ENCODE assay signal across 12 cellular contexts in genomic region chr2:130972410-130972809, GRCh38.
DNase-seq lines count a peak whose midpoint lies in the region; ATAC-seq and FAIRE-seq lines count a peak whose summit lies in the region.
"Had no signal": no experiment of that assay in that cellular context is flagged by ENCODE, and none has a peak within 500 bp of the region (broad histone marks: within the 10 kb centered on the region; RNA-seq: fewer than 3 reads in every experiment).

No MANE protein-coding gene starts in this region.

- DNase-seq in GM19239 (ENCODE audit: insufficient read length, low spot score) (no peak), SK-MEL-5 (ENCODE audit: low read depth, low spot score) (peak; percentile 90), renal cortical epithelial cell (ENCODE audit: low read depth) (peak; percentile 74), NCI-H2107 (lab: John Stamatoyannopoulos, UW) (no peak), NCI-H524 treated with DMSO at 0.1 percent for 48 hours (lab: John Stamatoyannopoulos, UW) (no peak)
- no peak for DNase-seq in stimulated activated CD4-positive, alpha-beta T cell treated with anti-CD3 and anti-CD28 coated beads, Interleukin-1b, Interleukin-23, amount 100 ng/mL, for 48 hours
- DNase-seq: activated naive CD4-positive, alpha-beta T cell treated with anti-CD3 and anti-CD28 coated beads for 36 hours; dorsolateral prefrontal cortex; NCI-H2227 treated with DMSO at 0.1 percent for 48 hours; WERI-Rb-1 had no signal

- ATAC-seq in HG02763 (IDR thresholded peaks at IDR 0.05; ENCODE audit: unreplicated experiment), result peak; percentile 90

- FAIRE-seq in GM19239 (lab: Jason Lieb, UNC), result peak; percentile 86
- FAIRE-seq: GM12891 had no signal

- in situ Hi-C loops in SK-MEL-5 (cut with HindIII; ENCODE audit: low pct_unique_long_range_greater_than_20kb, low sequenced_read_pairs), result no loop called here

Comparison
In these comparisons a context has a peak if more than half of its experiments do, and no peak if none do; other contexts are left out.
1. DNase-seq: peak in SK-MEL-5 (single experiment) and renal cortical epithelial cell (single experiment); none in GM19239 (single experiment), NCI-H2107 (single experiment), NCI-H524 treated with DMSO at 0.1 percent for 48 hours (single experiment) and stimulated activated CD4-positive, alpha-beta T cell treated with anti-CD3 and anti-CD28 coated beads, Interleukin-1b, Interleukin-23, amount 100 ng/mL, for 48 hours (single experiment).